In the genomic region with DNA sequence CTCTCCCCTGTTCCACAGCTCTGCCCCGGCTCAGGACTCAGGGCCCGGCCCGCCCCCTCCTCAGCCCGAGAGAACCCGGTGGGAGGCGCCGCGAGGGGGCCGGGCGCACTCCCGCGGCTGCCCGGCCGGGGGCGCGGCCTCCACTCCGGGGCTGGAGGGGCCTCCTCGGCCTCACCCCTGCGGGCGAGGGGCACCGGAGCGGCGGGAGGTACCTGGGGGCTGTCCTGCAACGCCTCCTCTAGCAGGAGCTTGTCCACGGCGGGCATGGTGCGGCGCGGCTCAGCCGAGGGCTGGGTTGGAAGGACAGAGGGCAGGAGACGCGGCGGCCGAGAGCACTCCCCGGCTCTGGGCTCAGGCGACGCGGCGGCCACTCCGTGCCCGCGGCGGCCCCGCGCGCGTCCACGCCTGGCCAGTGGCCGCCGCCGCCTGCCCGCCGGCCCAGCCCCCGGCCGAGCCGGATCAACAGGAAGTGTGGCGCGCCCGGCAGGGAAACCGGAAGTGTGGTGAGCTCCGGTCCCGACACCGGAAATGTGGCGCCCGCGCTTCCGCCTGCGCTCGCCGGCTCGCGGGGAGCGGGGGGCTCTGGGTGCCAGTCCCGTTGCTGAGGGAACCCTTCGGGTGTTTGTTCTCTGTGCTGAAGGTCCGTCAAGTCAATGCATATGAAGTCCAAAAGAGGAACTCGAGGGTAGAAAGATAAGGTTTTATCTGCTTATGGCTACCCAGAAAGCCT, we compare ENCODE assay signal across 1 cellular context.
TF ChIP-seq lines count a peak whose summit lies in the region.

A gene with protein sequence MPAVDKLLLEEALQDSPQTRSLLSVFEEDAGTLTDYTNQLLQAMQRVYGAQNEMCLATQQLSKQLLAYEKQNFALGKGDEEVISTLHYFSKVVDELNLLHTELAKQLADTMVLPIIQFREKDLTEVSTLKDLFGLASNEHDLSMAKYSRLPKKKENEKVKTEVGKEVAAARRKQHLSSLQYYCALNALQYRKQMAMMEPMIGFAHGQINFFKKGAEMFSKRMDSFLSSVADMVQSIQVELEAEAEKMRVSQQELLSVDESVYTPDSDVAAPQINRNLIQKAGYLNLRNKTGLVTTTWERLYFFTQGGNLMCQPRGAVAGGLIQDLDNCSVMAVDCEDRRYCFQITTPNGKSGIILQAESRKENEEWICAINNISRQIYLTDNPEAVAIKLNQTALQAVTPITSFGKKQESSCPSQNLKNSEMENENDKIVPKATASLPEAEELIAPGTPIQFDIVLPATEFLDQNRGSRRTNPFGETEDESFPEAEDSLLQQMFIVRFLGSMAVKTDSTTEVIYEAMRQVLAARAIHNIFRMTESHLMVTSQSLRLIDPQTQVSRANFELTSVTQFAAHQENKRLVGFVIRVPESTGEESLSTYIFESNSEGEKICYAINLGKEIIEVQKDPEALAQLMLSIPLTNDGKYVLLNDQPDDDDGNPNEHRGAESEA (minus strand): TSS at position 428 of the 730 bp plus-strand sequence. CDS start 162 bp downstream, at position 266.

TF ChIP-seq in K562, 482 proteins besides CTCF, POLR2A, EP300 and RAD21 (continued from another document and continues in another):
- 0 out of 2 replicates have a peak, but pooled peaks have one; percentile 34 for TF ChIP-seq ZKSCAN1 (IDR thresholded peaks at IDR 0.05; ENCODE audit: low read depth, low read length)
- no peak for TF ChIP-seq ZNF24 (IDR thresholded peaks at IDR 0.05)
- no peak for TF ChIP-seq SMC3 (conservative IDR thresholded peaks at IDR 0.05; ENCODE audit: insufficient read depth, low read depth, low read length)
- TF ChIP-seq, protein P1, sequence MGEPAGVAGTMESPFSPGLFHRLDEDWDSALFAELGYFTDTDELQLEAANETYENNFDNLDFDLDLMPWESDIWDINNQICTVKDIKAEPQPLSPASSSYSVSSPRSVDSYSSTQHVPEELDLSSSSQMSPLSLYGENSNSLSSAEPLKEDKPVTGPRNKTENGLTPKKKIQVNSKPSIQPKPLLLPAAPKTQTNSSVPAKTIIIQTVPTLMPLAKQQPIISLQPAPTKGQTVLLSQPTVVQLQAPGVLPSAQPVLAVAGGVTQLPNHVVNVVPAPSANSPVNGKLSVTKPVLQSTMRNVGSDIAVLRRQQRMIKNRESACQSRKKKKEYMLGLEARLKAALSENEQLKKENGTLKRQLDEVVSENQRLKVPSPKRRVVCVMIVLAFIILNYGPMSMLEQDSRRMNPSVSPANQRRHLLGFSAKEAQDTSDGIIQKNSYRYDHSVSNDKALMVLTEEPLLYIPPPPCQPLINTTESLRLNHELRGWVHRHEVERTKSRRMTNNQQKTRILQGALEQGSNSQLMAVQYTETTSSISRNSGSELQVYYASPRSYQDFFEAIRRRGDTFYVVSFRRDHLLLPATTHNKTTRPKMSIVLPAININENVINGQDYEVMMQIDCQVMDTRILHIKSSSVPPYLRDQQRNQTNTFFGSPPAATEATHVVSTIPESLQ (CRISPR knock-in tag; IDR thresholded peaks at IDR 0.05): no peak
- TF ChIP-seq BRD9 (IDR thresholded peaks at IDR 0.05; ENCODE audit: low read depth, partially characterized antibody): no peak
- TF ChIP-seq RBBP5 (IDR thresholded peaks at IDR 0.05; ENCODE audit: borderline replicate concordance, insufficient read depth, low read length, poor library complexity, severe bottlenecking): peak; percentile 61
- TF ChIP-seq ZNF197 (CRISPR knock-in tag; IDR thresholded peaks at IDR 0.05; ENCODE audit: low read depth): no peak
- no peak for TF ChIP-seq XRCC5 (IDR thresholded peaks at IDR 0.05; ENCODE audit: low read depth, low read length)
- TF ChIP-seq ZNF143 (CRISPR knock-in tag; IDR thresholded peaks at IDR 0.05): no peak
- TF ChIP-seq FOXJ3 (CRISPR knock-in tag; IDR thresholded peaks at IDR 0.05): no peak
- TF ChIP-seq ZBED1 (IDR thresholded peaks at IDR 0.05): no peak
- TF ChIP-seq, protein P2, sequence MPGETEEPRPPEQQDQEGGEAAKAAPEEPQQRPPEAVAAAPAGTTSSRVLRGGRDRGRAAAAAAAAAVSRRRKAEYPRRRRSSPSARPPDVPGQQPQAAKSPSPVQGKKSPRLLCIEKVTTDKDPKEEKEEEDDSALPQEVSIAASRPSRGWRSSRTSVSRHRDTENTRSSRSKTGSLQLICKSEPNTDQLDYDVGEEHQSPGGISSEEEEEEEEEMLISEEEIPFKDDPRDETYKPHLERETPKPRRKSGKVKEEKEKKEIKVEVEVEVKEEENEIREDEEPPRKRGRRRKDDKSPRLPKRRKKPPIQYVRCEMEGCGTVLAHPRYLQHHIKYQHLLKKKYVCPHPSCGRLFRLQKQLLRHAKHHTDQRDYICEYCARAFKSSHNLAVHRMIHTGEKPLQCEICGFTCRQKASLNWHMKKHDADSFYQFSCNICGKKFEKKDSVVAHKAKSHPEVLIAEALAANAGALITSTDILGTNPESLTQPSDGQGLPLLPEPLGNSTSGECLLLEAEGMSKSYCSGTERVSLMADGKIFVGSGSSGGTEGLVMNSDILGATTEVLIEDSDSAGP (CRISPR knock-in tag; IDR thresholded peaks at IDR 0.05): no peak
- TF ChIP-seq NFIC (IDR thresholded peaks at IDR 0.05): no peak
- TF ChIP-seq ZNF263 (CRISPR knock-in tag; IDR thresholded peaks at IDR 0.05; ENCODE audit: borderline replicate concordance): no peak
- 0 out of 2 replicates have a peak, but pooled peaks have one; percentile 60 for TF ChIP-seq HDAC8 (tag; IDR thresholded peaks at IDR 0.05)
- no peak; a peak in 1 of 4 replicates for TF ChIP-seq SRF (CRISPR knock-in tag; IDR thresholded peaks at IDR 0.05)
- TF ChIP-seq, protein P3, sequence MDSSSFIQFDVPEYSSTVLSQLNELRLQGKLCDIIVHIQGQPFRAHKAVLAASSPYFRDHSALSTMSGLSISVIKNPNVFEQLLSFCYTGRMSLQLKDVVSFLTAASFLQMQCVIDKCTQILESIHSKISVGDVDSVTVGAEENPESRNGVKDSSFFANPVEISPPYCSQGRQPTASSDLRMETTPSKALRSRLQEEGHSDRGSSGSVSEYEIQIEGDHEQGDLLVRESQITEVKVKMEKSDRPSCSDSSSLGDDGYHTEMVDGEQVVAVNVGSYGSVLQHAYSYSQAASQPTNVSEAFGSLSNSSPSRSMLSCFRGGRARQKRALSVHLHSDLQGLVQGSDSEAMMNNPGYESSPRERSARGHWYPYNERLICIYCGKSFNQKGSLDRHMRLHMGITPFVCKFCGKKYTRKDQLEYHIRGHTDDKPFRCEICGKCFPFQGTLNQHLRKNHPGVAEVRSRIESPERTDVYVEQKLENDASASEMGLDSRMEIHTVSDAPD (CRISPR knock-in tag; IDR thresholded peaks at IDR 0.05): no peak
- TF ChIP-seq CBX2 (IDR thresholded peaks at IDR 0.05; ENCODE audit: insufficient read depth, low read length, poor library complexity, severe bottlenecking): no peak
- TF ChIP-seq, protein P4, sequence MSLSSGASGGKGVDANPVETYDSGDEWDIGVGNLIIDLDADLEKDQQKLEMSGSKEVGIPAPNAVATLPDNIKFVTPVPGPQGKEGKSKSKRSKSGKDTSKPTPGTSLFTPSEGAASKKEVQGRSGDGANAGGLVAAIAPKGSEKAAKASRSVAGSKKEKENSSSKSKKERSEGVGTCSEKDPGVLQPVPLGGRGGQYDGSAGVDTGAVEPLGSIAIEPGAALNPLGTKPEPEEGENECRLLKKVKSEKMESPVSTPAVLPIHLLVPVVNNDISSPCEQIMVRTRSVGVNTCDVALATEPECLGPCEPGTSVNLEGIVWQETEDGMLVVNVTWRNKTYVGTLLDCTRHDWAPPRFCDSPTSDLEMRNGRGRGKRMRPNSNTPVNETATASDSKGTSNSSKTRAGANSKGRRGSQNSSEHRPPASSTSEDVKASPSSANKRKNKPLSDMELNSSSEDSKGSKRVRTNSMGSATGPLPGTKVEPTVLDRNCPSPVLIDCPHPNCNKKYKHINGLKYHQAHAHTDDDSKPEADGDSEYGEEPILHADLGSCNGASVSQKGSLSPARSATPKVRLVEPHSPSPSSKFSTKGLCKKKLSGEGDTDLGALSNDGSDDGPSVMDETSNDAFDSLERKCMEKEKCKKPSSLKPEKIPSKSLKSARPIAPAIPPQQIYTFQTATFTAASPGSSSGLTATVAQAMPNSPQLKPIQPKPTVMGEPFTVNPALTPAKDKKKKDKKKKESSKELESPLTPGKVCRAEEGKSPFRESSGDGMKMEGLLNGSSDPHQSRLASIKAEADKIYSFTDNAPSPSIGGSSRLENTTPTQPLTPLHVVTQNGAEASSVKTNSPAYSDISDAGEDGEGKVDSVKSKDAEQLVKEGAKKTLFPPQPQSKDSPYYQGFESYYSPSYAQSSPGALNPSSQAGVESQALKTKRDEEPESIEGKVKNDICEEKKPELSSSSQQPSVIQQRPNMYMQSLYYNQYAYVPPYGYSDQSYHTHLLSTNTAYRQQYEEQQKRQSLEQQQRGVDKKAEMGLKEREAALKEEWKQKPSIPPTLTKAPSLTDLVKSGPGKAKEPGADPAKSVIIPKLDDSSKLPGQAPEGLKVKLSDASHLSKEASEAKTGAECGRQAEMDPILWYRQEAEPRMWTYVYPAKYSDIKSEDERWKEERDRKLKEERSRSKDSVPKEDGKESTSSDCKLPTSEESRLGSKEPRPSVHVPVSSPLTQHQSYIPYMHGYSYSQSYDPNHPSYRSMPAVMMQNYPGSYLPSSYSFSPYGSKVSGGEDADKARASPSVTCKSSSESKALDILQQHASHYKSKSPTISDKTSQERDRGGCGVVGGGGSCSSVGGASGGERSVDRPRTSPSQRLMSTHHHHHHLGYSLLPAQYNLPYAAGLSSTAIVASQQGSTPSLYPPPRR (CRISPR knock-in tag; IDR thresholded peaks at IDR 0.05; ENCODE audit: borderline replicate concordance): no peak
- TF ChIP-seq, protein P5, sequence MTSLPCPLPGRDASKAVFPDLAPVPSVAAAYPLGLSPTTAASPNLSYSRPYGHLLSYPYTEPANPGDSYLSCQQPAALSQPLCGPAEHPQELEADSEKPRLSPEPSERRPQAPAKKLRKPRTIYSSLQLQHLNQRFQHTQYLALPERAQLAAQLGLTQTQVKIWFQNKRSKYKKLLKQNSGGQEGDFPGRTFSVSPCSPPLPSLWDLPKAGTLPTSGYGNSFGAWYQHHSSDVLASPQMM (CRISPR knock-in tag; IDR thresholded peaks at IDR 0.05): no peak
- TF ChIP-seq, protein P6, sequence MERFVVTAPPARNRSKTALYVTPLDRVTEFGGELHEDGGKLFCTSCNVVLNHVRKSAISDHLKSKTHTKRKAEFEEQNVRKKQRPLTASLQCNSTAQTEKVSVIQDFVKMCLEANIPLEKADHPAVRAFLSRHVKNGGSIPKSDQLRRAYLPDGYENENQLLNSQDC (CRISPR knock-in tag; IDR thresholded peaks at IDR 0.05): no peak
- TF ChIP-seq FIP1L1 (IDR thresholded peaks at IDR 0.05; ENCODE audit: low read depth, low read length, poor library complexity, severe bottlenecking): no peak
- no peak for TF ChIP-seq ZNF23 (CRISPR knock-in tag; IDR thresholded peaks at IDR 0.05)
- no peak for TF ChIP-seq ZNF124 (CRISPR knock-in tag; IDR thresholded peaks at IDR 0.05)
- TF ChIP-seq KLF6 (CRISPR knock-in tag; IDR thresholded peaks at IDR 0.05; ENCODE audit: borderline replicate concordance): no peak
- TF ChIP-seq ARID2 (IDR thresholded peaks at IDR 0.05): no peak
- no peak for TF ChIP-seq ZNF699 (CRISPR knock-in tag; IDR thresholded peaks at IDR 0.05; ENCODE audit: insufficient replicate concordance)
- TF ChIP-seq CBX5 (IDR thresholded peaks at IDR 0.05; ENCODE audit: borderline replicate concordance, low read depth): no peak
- TF ChIP-seq, protein P7, sequence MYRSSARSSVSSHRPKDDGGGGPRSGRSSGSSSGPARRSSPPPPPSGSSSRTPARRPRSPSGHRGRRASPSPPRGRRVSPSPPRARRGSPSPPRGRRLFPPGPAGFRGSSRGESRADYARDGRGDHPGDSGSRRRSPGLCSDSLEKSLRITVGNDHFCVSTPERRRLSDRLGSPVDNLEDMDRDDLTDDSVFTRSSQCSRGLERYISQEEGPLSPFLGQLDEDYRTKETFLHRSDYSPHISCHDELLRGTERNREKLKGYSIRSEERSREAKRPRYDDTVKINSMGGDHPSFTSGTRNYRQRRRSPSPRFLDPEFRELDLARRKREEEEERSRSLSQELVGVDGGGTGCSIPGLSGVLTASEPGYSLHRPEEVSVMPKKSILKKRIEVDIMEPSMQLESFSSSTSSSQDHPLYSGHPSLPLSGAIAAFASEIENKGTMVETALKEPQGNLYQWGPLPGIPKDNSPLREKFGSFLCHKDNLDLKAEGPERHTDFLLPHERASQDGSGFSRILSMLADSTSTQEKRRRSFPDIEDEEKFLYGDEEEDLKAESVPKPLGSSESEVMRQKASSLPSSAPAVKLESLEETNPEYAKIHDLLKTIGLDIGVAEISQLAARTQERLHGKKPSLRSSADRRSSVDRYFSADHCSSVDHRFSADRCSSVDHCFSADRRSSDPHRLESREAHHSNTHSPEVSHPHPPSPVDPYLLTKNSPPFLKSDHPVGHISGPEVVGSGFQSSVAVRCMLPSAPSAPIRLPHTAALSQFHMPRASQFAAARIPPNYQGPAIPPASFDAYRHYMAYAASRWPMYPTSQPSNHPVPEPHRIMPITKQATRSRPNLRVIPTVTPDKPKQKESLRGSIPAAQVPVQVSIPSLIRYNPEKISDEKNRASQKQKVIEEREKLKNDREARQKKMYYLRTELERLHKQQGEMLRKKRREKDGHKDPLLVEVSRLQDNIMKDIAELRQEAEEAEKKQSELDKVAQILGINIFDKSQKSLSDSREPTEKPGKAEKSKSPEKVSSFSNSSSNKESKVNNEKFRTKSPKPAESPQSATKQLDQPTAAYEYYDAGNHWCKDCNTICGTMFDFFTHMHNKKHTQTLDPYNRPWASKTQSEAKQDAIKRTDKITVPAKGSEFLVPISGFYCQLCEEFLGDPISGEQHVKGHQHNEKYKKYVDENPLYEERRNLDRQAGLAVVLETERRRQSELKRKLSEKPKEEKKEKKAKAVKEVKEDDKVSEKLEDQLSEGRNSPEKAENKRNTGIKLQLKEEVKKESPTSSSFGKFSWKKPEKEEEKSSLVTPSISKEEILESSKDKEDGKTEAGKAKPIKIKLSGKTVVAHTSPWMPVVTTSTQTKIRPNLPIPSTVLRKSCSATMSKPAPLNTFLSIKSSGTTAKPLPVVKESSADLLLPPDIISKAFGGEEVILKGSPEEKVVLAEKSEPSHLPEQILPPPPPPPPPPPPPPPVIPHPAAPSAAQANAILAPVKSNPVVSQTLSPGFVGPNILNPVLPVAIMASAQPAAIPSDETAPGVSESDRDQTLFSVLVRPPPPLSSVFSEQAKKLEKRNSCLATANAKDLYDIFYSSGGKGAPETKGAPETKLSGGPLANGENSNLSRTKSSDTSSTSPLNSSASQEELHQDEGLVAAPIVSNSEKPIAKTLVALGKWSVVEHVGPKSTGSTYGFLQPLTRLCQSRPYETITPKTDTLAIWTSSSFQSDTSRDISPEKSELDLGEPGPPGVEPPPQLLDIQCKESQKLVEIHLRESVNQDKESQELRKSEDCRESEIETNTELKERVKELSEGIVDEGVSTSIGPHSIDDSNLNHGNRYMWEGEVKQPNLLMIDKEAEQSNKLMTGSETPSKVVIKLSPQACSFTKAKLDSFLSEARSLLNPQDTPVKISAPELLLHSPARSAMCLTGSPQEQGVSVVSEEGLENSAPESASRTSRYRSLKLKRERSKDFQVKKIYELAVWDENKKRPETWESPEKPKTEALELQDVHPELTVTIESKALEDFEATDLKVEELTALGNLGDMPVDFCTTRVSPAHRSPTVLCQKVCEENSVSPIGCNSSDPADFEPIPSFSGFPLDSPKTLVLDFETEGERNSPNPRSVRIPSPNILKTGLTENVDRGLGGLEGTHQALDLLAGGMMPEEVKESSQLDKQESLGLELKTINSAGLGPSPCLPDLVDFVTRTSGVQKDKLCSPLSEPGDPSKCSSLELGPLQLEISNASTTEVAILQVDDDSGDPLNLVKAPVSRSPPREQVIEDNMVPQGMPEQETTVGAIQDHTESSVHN (IDR thresholded peaks at IDR 0.05; ENCODE audit: borderline replicate concordance in 1 of 2, low read depth in 1 of 2): no peak
- TF ChIP-seq ZKSCAN3 (CRISPR knock-in tag; IDR thresholded peaks at IDR 0.05): no peak
- TF ChIP-seq PTBP1 (IDR thresholded peaks at IDR 0.05; ENCODE audit: low read depth, low read length): no peak
- TF ChIP-seq ZC3H4 (CRISPR knock-in tag; IDR thresholded peaks at IDR 0.05; ENCODE audit: borderline replicate concordance): no peak
- peak; percentile 93 for TF ChIP-seq ZBTB7A (IDR thresholded peaks at IDR 0.05; ENCODE audit: borderline replicate concordance, control insufficient read depth, low read depth, low read length)
